ENCODE assay signal across 1 cellular context in genomic region chr5:52846443-52846842, GRCh38.
TF ChIP-seq lines count a peak whose summit lies in the region.

No MANE protein-coding gene starts in this region.

TF ChIP-seq in IMR-90, 13 proteins besides CTCF, POLR2A, EP300 and RAD21:
- TF ChIP-seq RCOR1 (IDR thresholded peaks at IDR 0.05; ENCODE audit: insufficient replicate concordance, low read length) (no peak), MAFK (IDR thresholded peaks at IDR 0.05; ENCODE audit: low read depth, low read length) (no peak), ELK1 (IDR thresholded peaks at IDR 0.05; ENCODE audit: borderline replicate concordance, low read depth, low read length) (no peak), CHD1 (IDR thresholded peaks at IDR 0.05; ENCODE audit: low read depth, low read length) (no peak), MXI1 (IDR thresholded peaks at IDR 0.05; ENCODE audit: borderline replicate concordance, low read depth, low read length) (no peak), BHLHE40 (IDR thresholded peaks at IDR 0.05; ENCODE audit: low read depth, low read length) (no peak), MAZ (IDR thresholded peaks at IDR 0.05; ENCODE audit: borderline replicate concordance, low read depth, low read length) (no peak), FOS (IDR thresholded peaks at IDR 0.05; ENCODE audit: low read depth, low read length) (no peak), NFE2L2 (IDR thresholded peaks at IDR 0.05; ENCODE audit: low read depth, low read length) (no peak), RFX5 (IDR thresholded peaks at IDR 0.05; ENCODE audit: low read depth, low read length) (no peak), CEBPB (IDR thresholded peaks at IDR 0.05; ENCODE audit: low read depth, low read length) (no peak)
- TF ChIP-seq, protein P1, sequence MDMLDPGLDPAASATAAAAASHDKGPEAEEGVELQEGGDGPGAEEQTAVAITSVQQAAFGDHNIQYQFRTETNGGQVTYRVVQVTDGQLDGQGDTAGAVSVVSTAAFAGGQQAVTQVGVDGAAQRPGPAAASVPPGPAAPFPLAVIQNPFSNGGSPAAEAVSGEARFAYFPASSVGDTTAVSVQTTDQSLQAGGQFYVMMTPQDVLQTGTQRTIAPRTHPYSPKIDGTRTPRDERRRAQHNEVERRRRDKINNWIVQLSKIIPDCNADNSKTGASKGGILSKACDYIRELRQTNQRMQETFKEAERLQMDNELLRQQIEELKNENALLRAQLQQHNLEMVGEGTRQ (IDR thresholded peaks at IDR 0.05; ENCODE audit: low read depth, low read length), result no peak
